In the genomic region with DNA sequence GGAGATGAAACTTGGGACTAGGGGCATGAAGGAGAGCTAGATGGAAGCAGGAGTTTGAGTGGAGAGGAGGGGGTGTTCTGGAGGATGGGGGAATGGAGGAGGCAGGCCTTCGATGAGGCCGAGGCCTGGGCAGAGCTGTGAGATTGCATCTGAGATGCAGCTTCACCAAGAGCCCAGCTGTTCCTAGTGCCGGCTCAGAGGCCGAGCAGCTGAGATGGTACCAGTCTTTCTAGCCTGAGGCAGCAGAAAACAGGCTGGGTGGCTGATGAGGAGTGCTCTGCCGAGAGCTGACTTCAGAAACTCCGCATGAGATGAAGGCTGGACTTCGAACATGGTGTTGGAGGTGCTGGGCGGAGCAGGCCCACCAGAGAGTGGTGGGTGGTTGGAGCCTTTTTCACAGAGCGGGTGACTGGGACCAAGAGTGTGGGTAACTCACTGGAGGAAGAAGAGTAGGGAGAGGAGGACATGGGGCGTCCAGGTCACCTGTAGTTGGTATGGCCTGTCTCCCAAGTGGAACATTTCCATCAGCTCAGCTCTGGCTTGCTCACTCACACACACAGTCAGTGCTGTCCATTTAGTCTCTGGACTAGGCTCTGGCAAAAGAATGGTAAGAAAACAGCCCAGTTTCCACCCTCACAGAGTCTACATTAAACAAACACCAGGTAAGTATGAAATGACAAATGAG, we compare ENCODE assay signal across 2 cellular contexts.
TF ChIP-seq lines count a peak whose summit lies in the region.

No MANE protein-coding gene starts in this region.

TF ChIP-seq in liver, 16 proteins besides CTCF, POLR2A, EP300 and RAD21:
- TF ChIP-seq RXRA (IDR thresholded peaks at IDR 0.05) (no peak), SP1 (IDR thresholded peaks at IDR 0.05) (no peak), NR2F2 (IDR thresholded peaks at IDR 0.05) (no peak), JUND (IDR thresholded peaks at IDR 0.05) (no peak), YY1 (IDR thresholded peaks at IDR 0.05) (no peak), HNF4G (IDR thresholded peaks at IDR 0.05) (no peak)
- TF ChIP-seq, protein P1, sequence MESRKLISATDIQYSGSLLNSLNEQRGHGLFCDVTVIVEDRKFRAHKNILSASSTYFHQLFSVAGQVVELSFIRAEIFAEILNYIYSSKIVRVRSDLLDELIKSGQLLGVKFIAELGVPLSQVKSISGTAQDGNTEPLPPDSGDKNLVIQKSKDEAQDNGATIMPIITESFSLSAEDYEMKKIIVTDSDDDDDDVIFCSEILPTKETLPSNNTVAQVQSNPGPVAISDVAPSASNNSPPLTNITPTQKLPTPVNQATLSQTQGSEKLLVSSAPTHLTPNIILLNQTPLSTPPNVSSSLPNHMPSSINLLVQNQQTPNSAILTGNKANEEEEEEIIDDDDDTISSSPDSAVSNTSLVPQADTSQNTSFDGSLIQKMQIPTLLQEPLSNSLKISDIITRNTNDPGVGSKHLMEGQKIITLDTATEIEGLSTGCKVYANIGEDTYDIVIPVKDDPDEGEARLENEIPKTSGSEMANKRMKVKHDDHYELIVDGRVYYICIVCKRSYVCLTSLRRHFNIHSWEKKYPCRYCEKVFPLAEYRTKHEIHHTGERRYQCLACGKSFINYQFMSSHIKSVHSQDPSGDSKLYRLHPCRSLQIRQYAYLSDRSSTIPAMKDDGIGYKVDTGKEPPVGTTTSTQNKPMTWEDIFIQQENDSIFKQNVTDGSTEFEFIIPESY (IDR thresholded peaks at IDR 0.05), result no peak
- TF ChIP-seq, protein P2, sequence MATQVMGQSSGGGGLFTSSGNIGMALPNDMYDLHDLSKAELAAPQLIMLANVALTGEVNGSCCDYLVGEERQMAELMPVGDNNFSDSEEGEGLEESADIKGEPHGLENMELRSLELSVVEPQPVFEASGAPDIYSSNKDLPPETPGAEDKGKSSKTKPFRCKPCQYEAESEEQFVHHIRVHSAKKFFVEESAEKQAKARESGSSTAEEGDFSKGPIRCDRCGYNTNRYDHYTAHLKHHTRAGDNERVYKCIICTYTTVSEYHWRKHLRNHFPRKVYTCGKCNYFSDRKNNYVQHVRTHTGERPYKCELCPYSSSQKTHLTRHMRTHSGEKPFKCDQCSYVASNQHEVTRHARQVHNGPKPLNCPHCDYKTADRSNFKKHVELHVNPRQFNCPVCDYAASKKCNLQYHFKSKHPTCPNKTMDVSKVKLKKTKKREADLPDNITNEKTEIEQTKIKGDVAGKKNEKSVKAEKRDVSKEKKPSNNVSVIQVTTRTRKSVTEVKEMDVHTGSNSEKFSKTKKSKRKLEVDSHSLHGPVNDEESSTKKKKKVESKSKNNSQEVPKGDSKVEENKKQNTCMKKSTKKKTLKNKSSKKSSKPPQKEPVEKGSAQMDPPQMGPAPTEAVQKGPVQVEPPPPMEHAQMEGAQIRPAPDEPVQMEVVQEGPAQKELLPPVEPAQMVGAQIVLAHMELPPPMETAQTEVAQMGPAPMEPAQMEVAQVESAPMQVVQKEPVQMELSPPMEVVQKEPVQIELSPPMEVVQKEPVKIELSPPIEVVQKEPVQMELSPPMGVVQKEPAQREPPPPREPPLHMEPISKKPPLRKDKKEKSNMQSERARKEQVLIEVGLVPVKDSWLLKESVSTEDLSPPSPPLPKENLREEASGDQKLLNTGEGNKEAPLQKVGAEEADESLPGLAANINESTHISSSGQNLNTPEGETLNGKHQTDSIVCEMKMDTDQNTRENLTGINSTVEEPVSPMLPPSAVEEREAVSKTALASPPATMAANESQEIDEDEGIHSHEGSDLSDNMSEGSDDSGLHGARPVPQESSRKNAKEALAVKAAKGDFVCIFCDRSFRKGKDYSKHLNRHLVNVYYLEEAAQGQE (IDR thresholded peaks at IDR 0.05), result no peak
- TF ChIP-seq, protein P3, sequence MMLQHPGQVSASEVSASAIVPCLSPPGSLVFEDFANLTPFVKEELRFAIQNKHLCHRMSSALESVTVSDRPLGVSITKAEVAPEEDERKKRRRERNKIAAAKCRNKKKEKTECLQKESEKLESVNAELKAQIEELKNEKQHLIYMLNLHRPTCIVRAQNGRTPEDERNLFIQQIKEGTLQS (IDR thresholded peaks at IDR 0.05), result no peak
- TF ChIP-seq, protein P4, sequence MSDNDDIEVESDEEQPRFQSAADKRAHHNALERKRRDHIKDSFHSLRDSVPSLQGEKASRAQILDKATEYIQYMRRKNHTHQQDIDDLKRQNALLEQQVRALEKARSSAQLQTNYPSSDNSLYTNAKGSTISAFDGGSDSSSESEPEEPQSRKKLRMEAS (IDR thresholded peaks at IDR 0.05), result no peak
TF ChIP-seq in liver: peak in this region for 0.

TF ChIP-seq in HepG2, 621 proteins besides CTCF, POLR2A, EP300 and RAD21 (continues in another document):
- TF ChIP-seq, protein P5, sequence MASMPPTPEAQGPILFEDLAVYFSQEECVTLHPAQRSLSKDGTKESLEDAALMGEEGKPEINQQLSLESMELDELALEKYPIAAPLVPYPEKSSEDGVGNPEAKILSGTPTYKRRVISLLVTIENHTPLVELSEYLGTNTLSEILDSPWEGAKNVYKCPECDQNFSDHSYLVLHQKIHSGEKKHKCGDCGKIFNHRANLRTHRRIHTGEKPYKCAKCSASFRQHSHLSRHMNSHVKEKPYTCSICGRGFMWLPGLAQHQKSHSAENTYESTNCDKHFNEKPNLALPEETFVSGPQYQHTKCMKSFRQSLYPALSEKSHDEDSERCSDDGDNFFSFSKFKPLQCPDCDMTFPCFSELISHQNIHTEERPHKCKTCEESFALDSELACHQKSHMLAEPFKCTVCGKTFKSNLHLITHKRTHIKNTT (CRISPR knock-in tag; IDR thresholded peaks at IDR 0.05), result no peak
- TF ChIP-seq, protein P6, sequence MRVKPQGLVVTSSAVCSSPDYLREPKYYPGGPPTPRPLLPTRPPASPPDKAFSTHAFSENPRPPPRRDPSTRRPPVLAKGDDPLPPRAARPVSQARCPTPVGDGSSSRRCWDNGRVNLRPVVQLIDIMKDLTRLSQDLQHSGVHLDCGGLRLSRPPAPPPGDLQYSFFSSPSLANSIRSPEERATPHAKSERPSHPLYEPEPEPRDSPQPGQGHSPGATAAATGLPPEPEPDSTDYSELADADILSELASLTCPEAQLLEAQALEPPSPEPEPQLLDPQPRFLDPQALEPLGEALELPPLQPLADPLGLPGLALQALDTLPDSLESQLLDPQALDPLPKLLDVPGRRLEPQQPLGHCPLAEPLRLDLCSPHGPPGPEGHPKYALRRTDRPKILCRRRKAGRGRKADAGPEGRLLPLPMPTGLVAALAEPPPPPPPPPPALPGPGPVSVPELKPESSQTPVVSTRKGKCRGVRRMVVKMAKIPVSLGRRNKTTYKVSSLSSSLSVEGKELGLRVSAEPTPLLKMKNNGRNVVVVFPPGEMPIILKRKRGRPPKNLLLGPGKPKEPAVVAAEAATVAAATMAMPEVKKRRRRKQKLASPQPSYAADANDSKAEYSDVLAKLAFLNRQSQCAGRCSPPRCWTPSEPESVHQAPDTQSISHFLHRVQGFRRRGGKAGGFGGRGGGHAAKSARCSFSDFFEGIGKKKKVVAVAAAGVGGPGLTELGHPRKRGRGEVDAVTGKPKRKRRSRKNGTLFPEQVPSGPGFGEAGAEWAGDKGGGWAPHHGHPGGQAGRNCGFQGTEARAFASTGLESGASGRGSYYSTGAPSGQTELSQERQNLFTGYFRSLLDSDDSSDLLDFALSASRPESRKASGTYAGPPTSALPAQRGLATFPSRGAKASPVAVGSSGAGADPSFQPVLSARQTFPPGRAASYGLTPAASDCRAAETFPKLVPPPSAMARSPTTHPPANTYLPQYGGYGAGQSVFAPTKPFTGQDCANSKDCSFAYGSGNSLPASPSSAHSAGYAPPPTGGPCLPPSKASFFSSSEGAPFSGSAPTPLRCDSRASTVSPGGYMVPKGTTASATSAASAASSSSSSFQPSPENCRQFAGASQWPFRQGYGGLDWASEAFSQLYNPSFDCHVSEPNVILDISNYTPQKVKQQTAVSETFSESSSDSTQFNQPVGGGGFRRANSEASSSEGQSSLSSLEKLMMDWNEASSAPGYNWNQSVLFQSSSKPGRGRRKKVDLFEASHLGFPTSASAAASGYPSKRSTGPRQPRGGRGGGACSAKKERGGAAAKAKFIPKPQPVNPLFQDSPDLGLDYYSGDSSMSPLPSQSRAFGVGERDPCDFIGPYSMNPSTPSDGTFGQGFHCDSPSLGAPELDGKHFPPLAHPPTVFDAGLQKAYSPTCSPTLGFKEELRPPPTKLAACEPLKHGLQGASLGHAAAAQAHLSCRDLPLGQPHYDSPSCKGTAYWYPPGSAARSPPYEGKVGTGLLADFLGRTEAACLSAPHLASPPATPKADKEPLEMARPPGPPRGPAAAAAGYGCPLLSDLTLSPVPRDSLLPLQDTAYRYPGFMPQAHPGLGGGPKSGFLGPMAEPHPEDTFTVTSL (CRISPR knock-in tag; IDR thresholded peaks at IDR 0.05; ENCODE audit: borderline replicate concordance), result no peak
- no peak for TF ChIP-seq MATR3 (CRISPR knock-in tag; IDR thresholded peaks at IDR 0.05)
- no peak for TF ChIP-seq ZNF296 (CRISPR knock-in tag; conservative IDR thresholded peaks at IDR 0.05)
- TF ChIP-seq, protein P7, sequence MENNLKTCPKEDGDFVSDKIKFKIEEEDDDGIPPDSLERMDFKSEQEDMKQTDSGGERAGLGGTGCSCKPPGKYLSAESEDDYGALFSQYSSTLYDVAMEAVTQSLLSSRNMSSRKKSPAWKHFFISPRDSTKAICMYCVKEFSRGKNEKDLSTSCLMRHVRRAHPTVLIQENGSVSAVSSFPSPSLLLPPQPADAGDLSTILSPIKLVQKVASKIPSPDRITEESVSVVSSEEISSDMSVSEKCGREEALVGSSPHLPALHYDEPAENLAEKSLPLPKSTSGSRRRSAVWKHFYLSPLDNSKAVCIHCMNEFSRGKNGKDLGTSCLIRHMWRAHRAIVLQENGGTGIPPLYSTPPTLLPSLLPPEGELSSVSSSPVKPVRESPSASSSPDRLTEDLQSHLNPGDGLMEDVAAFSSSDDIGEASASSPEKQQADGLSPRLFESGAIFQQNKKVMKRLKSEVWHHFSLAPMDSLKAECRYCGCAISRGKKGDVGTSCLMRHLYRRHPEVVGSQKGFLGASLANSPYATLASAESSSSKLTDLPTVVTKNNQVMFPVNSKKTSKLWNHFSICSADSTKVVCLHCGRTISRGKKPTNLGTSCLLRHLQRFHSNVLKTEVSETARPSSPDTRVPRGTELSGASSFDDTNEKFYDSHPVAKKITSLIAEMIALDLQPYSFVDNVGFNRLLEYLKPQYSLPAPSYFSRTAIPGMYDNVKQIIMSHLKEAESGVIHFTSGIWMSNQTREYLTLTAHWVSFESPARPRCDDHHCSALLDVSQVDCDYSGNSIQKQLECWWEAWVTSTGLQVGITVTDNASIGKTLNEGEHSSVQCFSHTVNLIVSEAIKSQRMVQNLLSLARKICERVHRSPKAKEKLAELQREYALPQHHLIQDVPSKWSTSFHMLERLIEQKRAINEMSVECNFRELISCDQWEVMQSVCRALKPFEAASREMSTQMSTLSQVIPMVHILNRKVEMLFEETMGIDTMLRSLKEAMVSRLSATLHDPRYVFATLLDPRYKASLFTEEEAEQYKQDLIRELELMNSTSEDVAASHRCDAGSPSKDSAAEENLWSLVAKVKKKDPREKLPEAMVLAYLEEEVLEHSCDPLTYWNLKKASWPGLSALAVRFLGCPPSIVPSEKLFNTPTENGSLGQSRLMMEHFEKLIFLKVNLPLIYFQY (CRISPR knock-in tag; IDR thresholded peaks at IDR 0.05; ENCODE audit: borderline replicate concordance), result no peak
- no peak for TF ChIP-seq TGIF2 (CRISPR knock-in tag; IDR thresholded peaks at IDR 0.05)
- no peak for TF ChIP-seq SNAI1 (CRISPR knock-in tag; IDR thresholded peaks at IDR 0.05; ENCODE audit: borderline replicate concordance)
- no peak for TF ChIP-seq ZMYM4 (CRISPR knock-in tag; IDR thresholded peaks at IDR 0.05)
- TF ChIP-seq, protein P8, sequence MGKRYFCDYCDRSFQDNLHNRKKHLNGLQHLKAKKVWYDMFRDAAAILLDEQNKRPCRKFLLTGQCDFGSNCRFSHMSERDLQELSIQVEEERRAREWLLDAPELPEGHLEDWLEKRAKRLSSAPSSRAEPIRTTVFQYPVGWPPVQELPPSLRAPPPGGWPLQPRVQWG (CRISPR knock-in tag; IDR thresholded peaks at IDR 0.05; ENCODE audit: borderline replicate concordance, low read depth), result no peak
- TF ChIP-seq TBX3 (IDR thresholded peaks at IDR 0.05; ENCODE audit: borderline replicate concordance), result no peak
- TF ChIP-seq RXRA (CRISPR knock-in tag; IDR thresholded peaks at IDR 0.05), result no peak
- no peak for TF ChIP-seq SMAD3 (CRISPR knock-in tag; IDR thresholded peaks at IDR 0.05)
- TF ChIP-seq ZNF607 (CRISPR knock-in tag; IDR thresholded peaks at IDR 0.05; ENCODE audit: borderline replicate concordance), result no peak
- TF ChIP-seq, protein P9, sequence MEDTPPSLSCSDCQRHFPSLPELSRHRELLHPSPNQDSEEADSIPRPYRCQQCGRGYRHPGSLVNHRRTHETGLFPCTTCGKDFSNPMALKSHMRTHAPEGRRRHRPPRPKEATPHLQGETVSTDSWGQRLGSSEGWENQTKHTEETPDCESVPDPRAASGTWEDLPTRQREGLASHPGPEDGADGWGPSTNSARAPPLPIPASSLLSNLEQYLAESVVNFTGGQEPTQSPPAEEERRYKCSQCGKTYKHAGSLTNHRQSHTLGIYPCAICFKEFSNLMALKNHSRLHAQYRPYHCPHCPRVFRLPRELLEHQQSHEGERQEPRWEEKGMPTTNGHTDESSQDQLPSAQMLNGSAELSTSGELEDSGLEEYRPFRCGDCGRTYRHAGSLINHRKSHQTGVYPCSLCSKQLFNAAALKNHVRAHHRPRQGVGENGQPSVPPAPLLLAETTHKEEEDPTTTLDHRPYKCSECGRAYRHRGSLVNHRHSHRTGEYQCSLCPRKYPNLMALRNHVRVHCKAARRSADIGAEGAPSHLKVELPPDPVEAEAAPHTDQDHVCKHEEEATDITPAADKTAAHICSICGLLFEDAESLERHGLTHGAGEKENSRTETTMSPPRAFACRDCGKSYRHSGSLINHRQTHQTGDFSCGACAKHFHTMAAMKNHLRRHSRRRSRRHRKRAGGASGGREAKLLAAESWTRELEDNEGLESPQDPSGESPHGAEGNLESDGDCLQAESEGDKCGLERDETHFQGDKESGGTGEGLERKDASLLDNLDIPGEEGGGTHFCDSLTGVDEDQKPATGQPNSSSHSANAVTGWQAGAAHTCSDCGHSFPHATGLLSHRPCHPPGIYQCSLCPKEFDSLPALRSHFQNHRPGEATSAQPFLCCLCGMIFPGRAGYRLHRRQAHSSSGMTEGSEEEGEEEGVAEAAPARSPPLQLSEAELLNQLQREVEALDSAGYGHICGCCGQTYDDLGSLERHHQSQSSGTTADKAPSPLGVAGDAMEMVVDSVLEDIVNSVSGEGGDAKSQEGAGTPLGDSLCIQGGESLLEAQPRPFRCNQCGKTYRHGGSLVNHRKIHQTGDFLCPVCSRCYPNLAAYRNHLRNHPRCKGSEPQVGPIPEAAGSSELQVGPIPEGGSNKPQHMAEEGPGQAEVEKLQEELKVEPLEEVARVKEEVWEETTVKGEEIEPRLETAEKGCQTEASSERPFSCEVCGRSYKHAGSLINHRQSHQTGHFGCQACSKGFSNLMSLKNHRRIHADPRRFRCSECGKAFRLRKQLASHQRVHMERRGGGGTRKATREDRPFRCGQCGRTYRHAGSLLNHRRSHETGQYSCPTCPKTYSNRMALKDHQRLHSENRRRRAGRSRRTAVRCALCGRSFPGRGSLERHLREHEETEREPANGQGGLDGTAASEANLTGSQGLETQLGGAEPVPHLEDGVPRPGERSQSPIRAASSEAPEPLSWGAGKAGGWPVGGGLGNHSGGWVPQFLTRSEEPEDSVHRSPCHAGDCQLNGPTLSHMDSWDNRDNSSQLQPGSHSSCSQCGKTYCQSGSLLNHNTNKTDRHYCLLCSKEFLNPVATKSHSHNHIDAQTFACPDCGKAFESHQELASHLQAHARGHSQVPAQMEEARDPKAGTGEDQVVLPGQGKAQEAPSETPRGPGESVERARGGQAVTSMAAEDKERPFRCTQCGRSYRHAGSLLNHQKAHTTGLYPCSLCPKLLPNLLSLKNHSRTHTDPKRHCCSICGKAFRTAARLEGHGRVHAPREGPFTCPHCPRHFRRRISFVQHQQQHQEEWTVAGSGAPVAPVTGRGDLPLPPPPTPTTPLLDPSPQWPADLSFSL (CRISPR knock-in tag; IDR thresholded peaks at IDR 0.05), result no peak
